In genomic region chr21:44590311-44590721, GRCh38 we compare ENCODE assay signal across 17 cellular contexts. TPM values are rescaled to one million over a fixed set of nuclear protein-coding genes. Genes with fewer than 3 reads are reported as not detected.
A peak's percentile ranks its signal among the peaks of the same experiment; 100 is the strongest.
DNase-seq lines count a peak whose midpoint lies in the region; ATAC-seq, FAIRE-seq and TF ChIP-seq lines count a peak whose summit lies in the region.
"Had no signal": no experiment of that assay in that cellular context is flagged by ENCODE, and none has a peak within 500 bp of the region (broad histone marks: within the 10 kb centered on the region; RNA-seq: fewer than 3 reads in every experiment).

No MANE protein-coding gene starts in this region.

- peaks cover 48% of the 10 kb centered on the region for H3K4me1 ChIP-seq in HepG2 (ENCODE audit: insufficient read depth, low read length)
- H3K4me1 ChIP-seq in right lobe of liver, result peaks cover 0 to 8% (median 0%) of the 10 kb centered on the region in 4 donors
- H3K4me1 ChIP-seq in upper lobe of right lung, result peaks cover 3% of the 10 kb centered on the region

- H3K27ac ChIP-seq in HepG2 (ENCODE audit: extremely low read length, insufficient read depth, low read length), result no peak overlapping the region
- H3K27ac ChIP-seq in right lobe of liver, result no peak overlapping the region
- H3K27ac ChIP-seq in upper lobe of right lung, result no peak overlapping the region
- H3K27ac ChIP-seq: BLaER1 treated with 17β-estradiol and CSF1 and Interleukin-3, amounts not matched to agents 10 nM and 100 nM; GM23248; HL-60 had no signal

- CTCF ChIA-PET in HepG2 (lab: Yijun Ruan, JAX; ENCODE audit: low intra/inter-chr PET ratio, low total read pairs), result no interaction called here

- peak overlapping the region; percentile 36; the same call in 1 of the 2 replicates for H3K4me2 ChIP-seq in HepG2 (ENCODE audit: low read depth, low read length)
- H3K4me2 ChIP-seq: BLaER1 treated with 17β-estradiol and CSF1 and Interleukin-3, amounts not matched to agents 10 nM and 100 nM had no signal

- DNase-seq in HepG2 (ENCODE audit: low spot score) (no peak), right lobe of liver (no peak), left lobe of liver (ENCODE audit: low spot score) (peak; percentile 39), posterior vena cava (ENCODE audit: low spot score) (peak; percentile 66), upper lobe of right lung (peak; percentile 61), NCI-H2029 (lab: John Stamatoyannopoulos, UW) (no peak), NCI-H1048 (lab: John Stamatoyannopoulos, UW) (no peak), T-helper 9 cell (no peak)
- DNase-seq: ACHN; CD4-positive, CD25-positive, alpha-beta regulatory T cell; DMS53; GF-D8; GM23248; H7 had no signal

- no TSS peak for BruUV-seq in HepG2 (replicated peaks; lab: Mats Ljungman, UMichigan)

- H2AFZ ChIP-seq in HepG2 (ENCODE audit: low read length), result no peak overlapping the region
- H2AFZ ChIP-seq: GM23248 had no signal

- TF ChIP-seq POLR2A in HepG2 (IDR thresholded peaks at IDR 0.05; ENCODE audit: insufficient read depth in 1 of 2, low read depth in 2 of 2, low read length in 2 of 2), result no peak
- no peak for TF ChIP-seq POLR2A in right lobe of liver (IDR thresholded peaks at IDR 0.05)

- H3K4me3 ChIP-seq in HepG2 (replicated peaks in 1 of 3; ENCODE audit: insufficient read depth in 1 of 3, low read depth in 2 of 3, low read length in 3 of 3) (no peak overlapping the region; a peak in 1 of 6 replicates), right lobe of liver (no peak overlapping the region), upper lobe of right lung (no peak overlapping the region)
- H3K4me3 ChIP-seq: BLaER1 treated with 17β-estradiol and CSF1 and Interleukin-3, amounts not matched to agents 10 nM and 100 nM; GM23248 had no signal

- TF ChIP-seq CTCF in HepG2 (CRISPR knock-in tag; IDR thresholded peaks at IDR 0.05), result no peak
- no peak for TF ChIP-seq CTCF in right lobe of liver (IDR thresholded peaks at IDR 0.05)
- TF ChIP-seq CTCF in upper lobe of right lung (IDR thresholded peaks at IDR 0.05), result no peak

- peaks cover 0 to 5% of the 10 kb centered on the region in 2 experiments; a peak in 1 of 5 replicates for H3K27me3 ChIP-seq in HepG2 (ENCODE audit: control insufficient read depth in 1 of 2, insufficient read depth in 2 of 2, low read length in 2 of 2)
- no peaks in the 10 kb centered on the region for H3K27me3 ChIP-seq in right lobe of liver
- peaks cover 12% of the 10 kb centered on the region for H3K27me3 ChIP-seq in upper lobe of right lung

- in situ Hi-C loops in HepG2 (cut with HindIII; ENCODE audit: extremely low pct_ligation_motif_present, low pct_unique_long_range_greater_than_20kb), result no loop called here

- 33% methylated on average over 3 of the region's 10 CpGs for WGBS in HepG2 (ENCODE audit: low lambda C conversion rate)
- 80% methylated on average over 1 of the region's 10 CpGs for WGBS in right lobe of liver (ENCODE audit: insufficient coverage, low coverage, low lambda C conversion rate, missing lambda C conversion rate)

- POLR2A ChIA-PET in HepG2 (lab: Yijun Ruan, JAX), result no interaction called here

- H3K9me3 ChIP-seq in HepG2 (ENCODE audit: low read length), result no peaks in the 10 kb centered on the region
- no peaks in the 10 kb centered on the region for H3K9me3 ChIP-seq in right lobe of liver
- H3K9me3 ChIP-seq in upper lobe of right lung, result no peaks in the 10 kb centered on the region

- no peak overlapping the region for H3K9ac ChIP-seq in HepG2 (ENCODE audit: insufficient read depth, low read depth, low read length)
- H3K9ac ChIP-seq: BLaER1 treated with 17β-estradiol and CSF1 and Interleukin-3, amounts not matched to agents 10 nM and 100 nM; GM23248 had no signal

- TF ChIP-seq EP300 in HepG2 (IDR thresholded peaks at IDR 0.05; ENCODE audit: low read depth in 2 of 2, low read length in 2 of 2) (no peak), HepG2 (CRISPR knock-in tag; IDR thresholded peaks at IDR 0.05; ENCODE audit: borderline replicate concordance) (no peak)

- no peak for TF ChIP-seq RAD21 in HepG2 (CRISPR knock-in tag; IDR thresholded peaks at IDR 0.05)

- no peaks in the 10 kb centered on the region for H3K79me2 ChIP-seq in HepG2 (ENCODE audit: insufficient read depth, low read length)

- no peaks in the 10 kb centered on the region for H4K20me1 ChIP-seq in HepG2 (ENCODE audit: insufficient read depth, low read length)
- H4K20me1 ChIP-seq: BLaER1 treated with 17β-estradiol and CSF1 and Interleukin-3, amounts not matched to agents 10 nM and 100 nM had no signal

- no peak for FAIRE-seq in HepG2 (lab: Jason Lieb, UNC)

- intact Hi-C loops in HepG2 (cut with micrococcal nuclease; ENCODE audit: unreplicated experiment), result no loop called here
- intact Hi-C loops in right lobe of liver (cut with DNase I), result no loop called here
- intact Hi-C loops in posterior vena cava (cut with DNase I), result no loop called here
- intact Hi-C loops in upper lobe of right lung (cut with DNase I), result no loop called here

- no peak for ATAC-seq in HepG2
- no peak for ATAC-seq in right lobe of liver
- no peak for ATAC-seq in left lobe of liver
- ATAC-seq in upper lobe of right lung, result peak; percentile 23

- no peaks in the 10 kb centered on the region for H3K36me3 ChIP-seq in HepG2 (replicated peaks in 1 of 2; ENCODE audit: control insufficient read depth in 1 of 2, insufficient read depth in 2 of 2, low read length in 2 of 2)
- H3K36me3 ChIP-seq in right lobe of liver, result no peaks in the 10 kb centered on the region
- no peaks in the 10 kb centered on the region for H3K36me3 ChIP-seq in upper lobe of right lung
- H3K36me3 ChIP-seq: BLaER1 treated with 17β-estradiol and CSF1 and Interleukin-3, amounts not matched to agents 10 nM and 100 nM had no signal

RNA-seq across cellular contexts. Expression of gene KRTAP10-6, which starts 2.0 kb away (rescaled TPM):
- not detected in 2 replicates for total RNA-seq in HepG2 (2016; rRNA removed; fragmentation: Illumina TruSeq; extraction: Trizol)
- not detected in 2 replicates for total RNA-seq in HepG2 (2016; cell fraction: cytosol; rRNA removed; fragmentation: Illumina TruSeq; extraction: Trizol; ENCODE audit: low read depth)
- not detected in 2 replicates for total RNA-seq in HepG2 (2016; cell fraction: insoluble cytoplasmic fraction; rRNA removed; fragmentation: Illumina TruSeq; extraction: Trizol)
- total RNA-seq in HepG2 (2016; cell fraction: membrane; rRNA removed; fragmentation: Illumina TruSeq; extraction: Trizol), result not detected in 2 replicates
- total RNA-seq in HepG2 (2016; cell fraction: nucleus; rRNA removed; fragmentation: Illumina TruSeq; extraction: Trizol), result not detected in 2 replicates
- not detected in 2 replicates for polyA plus RNA-seq in HepG2 (2011; rRNA removed)
- polyA plus RNA-seq in HepG2 (2011; cell fraction: cytosol; rRNA removed), result not detected in 2 replicates
- 0.10 TPM in 1 of 2 replicates, not detected in the other for polyA plus RNA-seq in HepG2 (2011; cell fraction: nucleus; rRNA removed)
- not detected in 2 replicates for polyA plus RNA-seq in HepG2 (2012)
- not detected in 2 replicates for polyA plus RNA-seq in HepG2 (2016; cell fraction: cytosol; fragmentation: Illumina TruSeq; extraction: Trizol; ENCODE audit: low read depth)
- not detected in 2 replicates for polyA plus RNA-seq in HepG2 (2016; cell fraction: insoluble cytoplasmic fraction; fragmentation: Illumina TruSeq; extraction: Trizol; ENCODE audit: low read depth)
- polyA plus RNA-seq in HepG2 (2016; cell fraction: membrane; fragmentation: Illumina TruSeq; extraction: Trizol; ENCODE audit: low read depth), result not detected in 2 replicates
- polyA plus RNA-seq in HepG2 (2016; cell fraction: nucleus; fragmentation: Illumina TruSeq; extraction: Trizol; ENCODE audit: insufficient read depth, low read depth), result not detected in 2 replicates
- not detected in 2 replicates for polyA minus RNA-seq in HepG2 (2011; rRNA and poly(A)+ RNA removed; ENCODE audit: low replicate concordance)
- not detected in 2 replicates for polyA minus RNA-seq in HepG2 (2011; cell fraction: cytosol; rRNA and poly(A)+ RNA removed)
- not detected in 2 replicates for polyA minus RNA-seq in HepG2 (2011; cell fraction: nucleus; rRNA and poly(A)+ RNA removed)
- not detected for total RNA-seq in right lobe of liver
- total RNA-seq in left lobe of liver, result not detected
- not detected for total RNA-seq in posterior vena cava
- not detected for total RNA-seq in upper lobe of right lung
- total RNA-seq: A172; CD4-positive, CD25-positive, alpha-beta regulatory T cell; GM23248; H7 had no signal
- polyA plus RNA-seq: CD4-positive, CD25-positive, alpha-beta regulatory T cell; GM23248 had no signal

RNA-seq across cellular contexts. Expression of gene KRTAP10-5, which starts 9.9 kb away (rescaled TPM):
- total RNA-seq in HepG2 (2016; rRNA removed; fragmentation: Illumina TruSeq; extraction: Trizol), result not detected in 2 replicates
- total RNA-seq in HepG2 (2016; cell fraction: cytosol; rRNA removed; fragmentation: Illumina TruSeq; extraction: Trizol; ENCODE audit: low read depth), result not detected in 2 replicates
- not detected in 2 replicates for total RNA-seq in HepG2 (2016; cell fraction: insoluble cytoplasmic fraction; rRNA removed; fragmentation: Illumina TruSeq; extraction: Trizol)
- total RNA-seq in HepG2 (2016; cell fraction: membrane; rRNA removed; fragmentation: Illumina TruSeq; extraction: Trizol), result not detected in 2 replicates
- total RNA-seq in HepG2 (2016; cell fraction: nucleus; rRNA removed; fragmentation: Illumina TruSeq; extraction: Trizol), result not detected in 2 replicates
- polyA plus RNA-seq in HepG2 (2011; rRNA removed), result not detected in 2 replicates
- not detected in 2 replicates for polyA plus RNA-seq in HepG2 (2011; cell fraction: cytosol; rRNA removed)
- not detected in 2 replicates for polyA plus RNA-seq in HepG2 (2011; cell fraction: nucleus; rRNA removed)
- polyA plus RNA-seq in HepG2 (2012), result not detected in 2 replicates
- polyA plus RNA-seq in HepG2 (2016; cell fraction: cytosol; fragmentation: Illumina TruSeq; extraction: Trizol; ENCODE audit: low read depth), result not detected in 2 replicates
- not detected in 2 replicates for polyA plus RNA-seq in HepG2 (2016; cell fraction: insoluble cytoplasmic fraction; fragmentation: Illumina TruSeq; extraction: Trizol; ENCODE audit: low read depth)
- not detected in 2 replicates for polyA plus RNA-seq in HepG2 (2016; cell fraction: membrane; fragmentation: Illumina TruSeq; extraction: Trizol; ENCODE audit: low read depth)
- not detected in 2 replicates for polyA plus RNA-seq in HepG2 (2016; cell fraction: nucleus; fragmentation: Illumina TruSeq; extraction: Trizol; ENCODE audit: insufficient read depth, low read depth)
- not detected in 2 replicates for polyA minus RNA-seq in HepG2 (2011; rRNA and poly(A)+ RNA removed; ENCODE audit: low replicate concordance)
- polyA minus RNA-seq in HepG2 (2011; cell fraction: cytosol; rRNA and poly(A)+ RNA removed), result not detected in 2 replicates
- polyA minus RNA-seq in HepG2 (2011; cell fraction: nucleus; rRNA and poly(A)+ RNA removed), result not detected in 2 replicates
- total RNA-seq in right lobe of liver, result not detected
- total RNA-seq in left lobe of liver, result not detected
- not detected for total RNA-seq in posterior vena cava
- not detected for total RNA-seq in upper lobe of right lung
- total RNA-seq: A172; CD4-positive, CD25-positive, alpha-beta regulatory T cell; GM23248; H7 had no signal
- polyA plus RNA-seq: CD4-positive, CD25-positive, alpha-beta regulatory T cell; GM23248 had no signal

RNA-seq across cellular contexts. Expression of gene KRTAP10-7, which starts 10.1 kb away (rescaled TPM):
- total RNA-seq in HepG2 (2016; rRNA removed; fragmentation: Illumina TruSeq; extraction: Trizol) (not detected in 2 replicates), right lobe of liver (not detected), left lobe of liver (not detected), posterior vena cava (not detected), upper lobe of right lung (not detected)
- not detected in 2 replicates for total RNA-seq in HepG2 (2016; cell fraction: cytosol; rRNA removed; fragmentation: Illumina TruSeq; extraction: Trizol; ENCODE audit: low read depth)
- not detected in 2 replicates for total RNA-seq in HepG2 (2016; cell fraction: insoluble cytoplasmic fraction; rRNA removed; fragmentation: Illumina TruSeq; extraction: Trizol)
- total RNA-seq in HepG2 (2016; cell fraction: membrane; rRNA removed; fragmentation: Illumina TruSeq; extraction: Trizol), result not detected in 2 replicates
- not detected in 2 replicates for total RNA-seq in HepG2 (2016; cell fraction: nucleus; rRNA removed; fragmentation: Illumina TruSeq; extraction: Trizol)
- not detected in 2 replicates for polyA plus RNA-seq in HepG2 (2011; rRNA removed)
- polyA plus RNA-seq in HepG2 (2011; cell fraction: cytosol; rRNA removed), result not detected in 2 replicates
- polyA plus RNA-seq in HepG2 (2011; cell fraction: nucleus; rRNA removed), result not detected in 2 replicates
- not detected in 2 replicates for polyA plus RNA-seq in HepG2 (2012)
- not detected in 2 replicates for polyA plus RNA-seq in HepG2 (2016; cell fraction: cytosol; fragmentation: Illumina TruSeq; extraction: Trizol; ENCODE audit: low read depth)
- polyA plus RNA-seq in HepG2 (2016; cell fraction: insoluble cytoplasmic fraction; fragmentation: Illumina TruSeq; extraction: Trizol; ENCODE audit: low read depth), result not detected in 2 replicates
- not detected in 2 replicates for polyA plus RNA-seq in HepG2 (2016; cell fraction: membrane; fragmentation: Illumina TruSeq; extraction: Trizol; ENCODE audit: low read depth)
- not detected in 2 replicates for polyA plus RNA-seq in HepG2 (2016; cell fraction: nucleus; fragmentation: Illumina TruSeq; extraction: Trizol; ENCODE audit: insufficient read depth, low read depth)
- not detected in 2 replicates for polyA minus RNA-seq in HepG2 (2011; rRNA and poly(A)+ RNA removed; ENCODE audit: low replicate concordance)
- not detected in 2 replicates for polyA minus RNA-seq in HepG2 (2011; cell fraction: cytosol; rRNA and poly(A)+ RNA removed)
- not detected in 2 replicates for polyA minus RNA-seq in HepG2 (2011; cell fraction: nucleus; rRNA and poly(A)+ RNA removed)
- total RNA-seq: A172; CD4-positive, CD25-positive, alpha-beta regulatory T cell; GM23248; H7 had no signal
- polyA plus RNA-seq: CD4-positive, CD25-positive, alpha-beta regulatory T cell; GM23248 had no signal

RNA-seq across cellular contexts. Expression of gene KRTAP10-4, which starts 16.8 kb away (rescaled TPM):
- total RNA-seq in HepG2 (2016; rRNA removed; fragmentation: Illumina TruSeq; extraction: Trizol) (not detected in 2 replicates), right lobe of liver (not detected), left lobe of liver (not detected), posterior vena cava (not detected), upper lobe of right lung (not detected)
- total RNA-seq in HepG2 (2016; cell fraction: cytosol; rRNA removed; fragmentation: Illumina TruSeq; extraction: Trizol; ENCODE audit: low read depth), result not detected in 2 replicates
- total RNA-seq in HepG2 (2016; cell fraction: insoluble cytoplasmic fraction; rRNA removed; fragmentation: Illumina TruSeq; extraction: Trizol), result not detected in 2 replicates
- total RNA-seq in HepG2 (2016; cell fraction: membrane; rRNA removed; fragmentation: Illumina TruSeq; extraction: Trizol), result not detected in 2 replicates
- not detected in 2 replicates for total RNA-seq in HepG2 (2016; cell fraction: nucleus; rRNA removed; fragmentation: Illumina TruSeq; extraction: Trizol)
- not detected in 2 replicates for polyA plus RNA-seq in HepG2 (2011; rRNA removed)
- not detected in 2 replicates for polyA plus RNA-seq in HepG2 (2011; cell fraction: cytosol; rRNA removed)
- not detected in 2 replicates for polyA plus RNA-seq in HepG2 (2011; cell fraction: nucleus; rRNA removed)
- 0.12 TPM in 1 of 2 replicates, not detected in the other for polyA plus RNA-seq in HepG2 (2012)
- not detected in 2 replicates for polyA plus RNA-seq in HepG2 (2016; cell fraction: cytosol; fragmentation: Illumina TruSeq; extraction: Trizol; ENCODE audit: low read depth)
- not detected in 2 replicates for polyA plus RNA-seq in HepG2 (2016; cell fraction: insoluble cytoplasmic fraction; fragmentation: Illumina TruSeq; extraction: Trizol; ENCODE audit: low read depth)
- polyA plus RNA-seq in HepG2 (2016; cell fraction: membrane; fragmentation: Illumina TruSeq; extraction: Trizol; ENCODE audit: low read depth), result not detected in 2 replicates
- not detected in 2 replicates for polyA plus RNA-seq in HepG2 (2016; cell fraction: nucleus; fragmentation: Illumina TruSeq; extraction: Trizol; ENCODE audit: insufficient read depth, low read depth)
- polyA minus RNA-seq in HepG2 (2011; rRNA and poly(A)+ RNA removed; ENCODE audit: low replicate concordance), result not detected in 2 replicates
- not detected in 2 replicates for polyA minus RNA-seq in HepG2 (2011; cell fraction: cytosol; rRNA and poly(A)+ RNA removed)
- not detected in 2 replicates for polyA minus RNA-seq in HepG2 (2011; cell fraction: nucleus; rRNA and poly(A)+ RNA removed)
- total RNA-seq: A172; CD4-positive, CD25-positive, alpha-beta regulatory T cell; GM23248; H7 had no signal
- polyA plus RNA-seq: CD4-positive, CD25-positive, alpha-beta regulatory T cell; GM23248 had no signal

RNA-seq across cellular contexts. Expression of gene KRTAP10-8, which starts 21.6 kb away (rescaled TPM):
- total RNA-seq in HepG2 (2016; rRNA removed; fragmentation: Illumina TruSeq; extraction: Trizol), result not detected in 2 replicates
- not detected in 2 replicates for total RNA-seq in HepG2 (2016; cell fraction: cytosol; rRNA removed; fragmentation: Illumina TruSeq; extraction: Trizol; ENCODE audit: low read depth)
- total RNA-seq in HepG2 (2016; cell fraction: insoluble cytoplasmic fraction; rRNA removed; fragmentation: Illumina TruSeq; extraction: Trizol), result not detected in 2 replicates
- total RNA-seq in HepG2 (2016; cell fraction: membrane; rRNA removed; fragmentation: Illumina TruSeq; extraction: Trizol), result not detected in 2 replicates
- not detected in 2 replicates for total RNA-seq in HepG2 (2016; cell fraction: nucleus; rRNA removed; fragmentation: Illumina TruSeq; extraction: Trizol)
- polyA plus RNA-seq in HepG2 (2011; rRNA removed), result not detected in 2 replicates
- polyA plus RNA-seq in HepG2 (2011; cell fraction: cytosol; rRNA removed), result not detected in 2 replicates
- polyA plus RNA-seq in HepG2 (2011; cell fraction: nucleus; rRNA removed), result not detected in 2 replicates
- not detected in 2 replicates for polyA plus RNA-seq in HepG2 (2012)
- not detected in 2 replicates for polyA plus RNA-seq in HepG2 (2016; cell fraction: cytosol; fragmentation: Illumina TruSeq; extraction: Trizol; ENCODE audit: low read depth)
- not detected in 2 replicates for polyA plus RNA-seq in HepG2 (2016; cell fraction: insoluble cytoplasmic fraction; fragmentation: Illumina TruSeq; extraction: Trizol; ENCODE audit: low read depth)
- not detected in 2 replicates for polyA plus RNA-seq in HepG2 (2016; cell fraction: membrane; fragmentation: Illumina TruSeq; extraction: Trizol; ENCODE audit: low read depth)
- polyA plus RNA-seq in HepG2 (2016; cell fraction: nucleus; fragmentation: Illumina TruSeq; extraction: Trizol; ENCODE audit: insufficient read depth, low read depth), result not detected in 2 replicates
- polyA minus RNA-seq in HepG2 (2011; rRNA and poly(A)+ RNA removed; ENCODE audit: low replicate concordance), result not detected in 2 replicates
- polyA minus RNA-seq in HepG2 (2011; cell fraction: cytosol; rRNA and poly(A)+ RNA removed), result not detected in 2 replicates
- not detected in 2 replicates for polyA minus RNA-seq in HepG2 (2011; cell fraction: nucleus; rRNA and poly(A)+ RNA removed)
- not detected for total RNA-seq in right lobe of liver
- total RNA-seq in left lobe of liver, result not detected
- not detected for total RNA-seq in posterior vena cava
- not detected for total RNA-seq in upper lobe of right lung
- total RNA-seq: A172; CD4-positive, CD25-positive, alpha-beta regulatory T cell; GM23248; H7 had no signal
- polyA plus RNA-seq: CD4-positive, CD25-positive, alpha-beta regulatory T cell; GM23248 had no signal

Comparison
In these comparisons a context has a peak if more than half of its experiments do, and no peak if none do; other contexts are left out.
1. DNase-seq: peak in left lobe of liver (single experiment), posterior vena cava (single experiment) and upper lobe of right lung (single experiment); none in HepG2 (single experiment), right lobe of liver (0 of 3), NCI-H2029 (single experiment), NCI-H1048 (single experiment) and T-helper 9 cell (single experiment).